Comparison of ENCODE assay signal across 8 cellular contexts in the genomic region with DNA sequence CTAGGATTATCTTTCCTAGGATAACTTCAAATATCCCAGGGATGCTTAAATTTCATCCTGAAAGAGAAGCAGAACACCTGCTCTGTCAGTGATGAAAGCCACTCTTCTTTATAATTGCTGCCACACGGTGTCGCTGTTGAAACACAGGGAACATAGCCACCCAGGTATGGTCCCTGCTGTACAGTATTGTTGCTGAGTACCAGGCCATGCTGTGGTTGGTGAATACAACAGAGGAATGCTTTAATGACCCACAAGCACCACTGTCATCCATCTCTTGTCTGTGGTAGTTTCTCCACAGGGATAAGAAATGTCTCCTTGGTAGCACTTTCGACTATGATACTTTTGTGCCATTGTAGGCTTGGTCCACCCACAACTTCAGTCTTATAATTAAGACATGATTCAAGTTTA.
DNase-seq lines count a peak whose midpoint lies in the region; ATAC-seq, FAIRE-seq and TF ChIP-seq lines count a peak whose summit lies in the region.

No MANE protein-coding gene starts in this region.

- H3K4me2 ChIP-seq in H1 (ENCODE audit: insufficient read depth in 1 of 2, low read depth in 2 of 2, low read length in 2 of 2), result no peak overlapping the region

- H3K18ac ChIP-seq in H1 (ENCODE audit: extremely low read depth, low read length), result no peak overlapping the region

- H3K27ac ChIP-seq in H1 (ENCODE audit: low read depth, low read length), result no peak overlapping the region

- peaks cover 27% of the 10 kb centered on the region for H3K27me3 Mint-ChIP-seq in activated CD4-positive, alpha-beta memory T cell treated with anti-CD3 and anti-CD28 coated beads, Interleukin-2, amount 10 ng/mL, durations not matched to agents 7 days and 5 days

- no peaks in the 10 kb centered on the region for H3K36me3 ChIP-seq in H1 (ENCODE audit: control insufficient read depth in 2 of 4, insufficient read depth in 4 of 4, low read length in 3 of 4)

- no peaks in the 10 kb centered on the region for H3K4me1 Mint-ChIP-seq in activated CD4-positive, alpha-beta memory T cell treated with anti-CD3 and anti-CD28 coated beads, Interleukin-2, amount 10 ng/mL, durations not matched to agents 7 days and 5 days

- H2BK12ac ChIP-seq in H1 (ENCODE audit: low read depth, low read length), result no peak overlapping the region

- H3K4me1 ChIP-seq in H1 (replicated peaks in 1 of 4; ENCODE audit: control insufficient read depth in 3 of 4, insufficient read depth in 4 of 4, low read length in 3 of 4), result no peaks in the 10 kb centered on the region

- peak; percentile 66 for DNase-seq in AG20443 (ENCODE audit: low spot score)
- DNase-seq in NCI-H69 (lab: John Stamatoyannopoulos, UW), result peak; percentile 68
- DNase-seq in activated CD4-positive, alpha-beta memory T cell treated with anti-CD3 and anti-CD28 coated beads, Interleukin-2, amount 10 ng/mL, durations not matched to agents 7 days and 5 days, result peak; percentile 69
- peak; percentile 7 to 88 for DNase-seq in H1 (ENCODE audit: low read depth in 1 of 2, low spot score in 2 of 2)
- peak; percentile 66 for DNase-seq in midbrain (lab: John Stamatoyannopoulos, UW)
- peak; percentile 53 for DNase-seq in stimulated activated CD8-positive, alpha-beta memory T cell treated with anti-CD3 and anti-CD28 coated beads, Interleukin-4, amount 100 ng/mL, for 24 hours (ENCODE audit: low read depth)

- H3K23me2 ChIP-seq in H1 (ENCODE audit: low read depth, low read length), result no peaks in the 10 kb centered on the region

- H3K36me3 Mint-ChIP-seq in activated CD4-positive, alpha-beta memory T cell treated with anti-CD3 and anti-CD28 coated beads, Interleukin-2, amount 10 ng/mL, durations not matched to agents 7 days and 5 days (ENCODE audit: low read depth), result no peaks in the 10 kb centered on the region

- no peak overlapping the region for H3K9ac ChIP-seq in H1 (replicated peaks in 1 of 4; ENCODE audit: extremely low read depth in 1 of 4, low read depth in 3 of 4, low read length in 3 of 4)

- no peak overlapping the region for H2BK120ac ChIP-seq in H1 (replicated peaks; ENCODE audit: low read depth, low read length)

- no peak overlapping the region for H4K91ac ChIP-seq in H1 (replicated peaks; ENCODE audit: insufficient read length, low read length)

- H3K23ac ChIP-seq in H1 (ENCODE audit: insufficient read length), result no peak overlapping the region

- H4K5ac ChIP-seq in H1 (ENCODE audit: insufficient read length, low read depth, low read length), result no peak overlapping the region

- no peak overlapping the region for H2AFZ ChIP-seq in H1 (ENCODE audit: low read length)

- H4K20me1 ChIP-seq in H1 (replicated peaks in 1 of 2; ENCODE audit: control insufficient read depth in 1 of 2, insufficient read depth in 2 of 2, low read length in 2 of 2), result no peaks in the 10 kb centered on the region

- peak; percentile 90 to 91 for TF ChIP-seq RAD21 in H1 (IDR thresholded peaks at IDR 0.05 in 1 of 2, conservative IDR thresholded peaks at IDR 0.05 in 1 of 2; ENCODE audit: low read depth in 2 of 2, low read length in 2 of 2)

- H3K79me1 ChIP-seq in H1 (ENCODE audit: low read depth, low read length), result no peaks in the 10 kb centered on the region

- H2BK15ac ChIP-seq in H1 (ENCODE audit: low read length), result no peak overlapping the region

- no peaks in the 10 kb centered on the region for H3K9me3 Mint-ChIP-seq in activated CD4-positive, alpha-beta memory T cell treated with anti-CD3 and anti-CD28 coated beads, Interleukin-2, amount 10 ng/mL, durations not matched to agents 7 days and 5 days

- no peak overlapping the region for H4K8ac ChIP-seq in H1 (ENCODE audit: extremely low read depth, insufficient read depth, low read length)

- H3K27ac Mint-ChIP-seq in activated CD4-positive, alpha-beta memory T cell treated with anti-CD3 and anti-CD28 coated beads, Interleukin-2, amount 10 ng/mL, durations not matched to agents 7 days and 5 days, result no peak overlapping the region

- TF ChIP-seq CTCF in H1 (IDR thresholded peaks at IDR 0.05; ENCODE audit: control extremely low read depth in 1 of 3, insufficient read depth in 1 of 3, low read depth in 1 of 3, low read length in 3 of 3), result peak; percentile 50 to 91 (median 83)

- no peak overlapping the region for H3K4ac ChIP-seq in H1 (replicated peaks; ENCODE audit: insufficient read length, low read depth, low read length)

- POLR2A ChIA-PET in activated CD4-positive, alpha-beta memory T cell treated with anti-CD3 and anti-CD28 coated beads, Interleukin-2, amount 10 ng/mL, durations not matched to agents 7 days and 5 days (lab: Charles Lee), result no interaction called here
- POLR2A ChIA-PET in H1 (lab: Charles Lee; ENCODE audit: partially characterized antibody), result no interaction called here

- peak; percentile 90 for FAIRE-seq in H1 (lab: Jason Lieb, UNC)

- ATAC-seq in GM18868 (IDR thresholded peaks at IDR 0.05; ENCODE audit: unreplicated experiment) (peak; percentile 79), HG03432 (IDR thresholded peaks at IDR 0.05; ENCODE audit: unreplicated experiment) (peak; percentile 79)

- H3K4me3 ChIP-seq in H1 (ENCODE audit: extremely low read depth in 1 of 4, insufficient read depth in 2 of 4, low read depth in 3 of 4, low read length in 4 of 4), result no peak overlapping the region

- TF ChIP-seq EP300 in H1 (IDR thresholded peaks at IDR 0.05; ENCODE audit: borderline replicate concordance in 1 of 2, low read depth in 2 of 2, low read length in 2 of 2), result no peak

- H2BK20ac ChIP-seq in H1 (ENCODE audit: low read length), result no peak overlapping the region

- 22% methylated on average over 3 of the region's 3 CpGs; no CpG with 5 or more reads in 1 of the 2 experiments for WGBS in H1 (ENCODE audit: extremely low coverage in 1 of 2, insufficient coverage in 1 of 2, insufficient read length in 1 of 2, insufficient replicate concordance in 2 of 2, low coverage in 1 of 2, low lambda C conversion rate in 2 of 2, missing lambda C conversion rate in 1 of 2), 2 experiments

- H3K9me3 ChIP-seq in H1 (ENCODE audit: insufficient read depth in 2 of 2, low read depth in 1 of 2, low read length in 1 of 2), result no peaks in the 10 kb centered on the region

- no peak overlapping the region for H3K14ac ChIP-seq in H1 (ENCODE audit: insufficient read length)

- no peak for TF ChIP-seq POLR2A in H1 (IDR thresholded peaks at IDR 0.05; ENCODE audit: control extremely low read depth in 1 of 2, low read depth in 2 of 2, low read length in 2 of 2)

- no peak overlapping the region for H3K4me3 Mint-ChIP-seq in activated CD4-positive, alpha-beta memory T cell treated with anti-CD3 and anti-CD28 coated beads, Interleukin-2, amount 10 ng/mL, durations not matched to agents 7 days and 5 days

- CTCF ChIA-PET in activated CD4-positive, alpha-beta memory T cell treated with anti-CD3 and anti-CD28 coated beads, Interleukin-2, amount 10 ng/mL, durations not matched to agents 7 days and 5 days (lab: Charles Lee), result interaction anchor here (1.0 to 5.0 kb wide), 11 partner anchors 62 to 292 kb away, joined by 3 to 97 read pairs (median 5); partner anchors contain the start of gene STARD3NL
- CTCF ChIA-PET in H1 (lab: Charles Lee; ENCODE audit: partially characterized antibody), result interaction anchor here (0.6 to 4.9 kb wide), 17 partner anchors 25 to 267 kb away, joined by 3 to 51 read pairs (median 5); partner anchors contain the start of gene SFRP4

- H2BK5ac ChIP-seq in H1 (ENCODE audit: low read depth, low read length), result no peak overlapping the region

- no peak overlapping the region for H2AK5ac ChIP-seq in H1 (ENCODE audit: low read depth, low read length)

- H3K79me2 ChIP-seq in H1 (ENCODE audit: control insufficient read depth in 1 of 2, insufficient read depth in 2 of 2, low read length in 2 of 2), result no peaks in the 10 kb centered on the region

- no peaks in the 10 kb centered on the region for H3K27me3 ChIP-seq in H1 (replicated peaks in 1 of 4; ENCODE audit: control insufficient read depth in 3 of 4, extremely low read depth in 1 of 4, insufficient read depth in 3 of 4, low read length in 3 of 4)

- H3K56ac ChIP-seq in H1 (replicated peaks; ENCODE audit: insufficient read length, low read depth, low read length), result no peak overlapping the region

TF ChIP-seq in H1, 55 proteins besides CTCF, POLR2A, EP300 and RAD21:
- TF ChIP-seq KDM4A (IDR thresholded peaks at IDR 0.05; ENCODE audit: low read depth, low read length, severe bottlenecking), result no peak
- TF ChIP-seq GTF2F1 (IDR thresholded peaks at IDR 0.05; ENCODE audit: borderline replicate concordance, low read depth, low read length), result no peak
- 0 out of 2 replicates have a peak, but pooled peaks have one; percentile 45 for TF ChIP-seq TEAD4 (IDR thresholded peaks at IDR 0.05; ENCODE audit: low read depth, low read length)
- 0 out of 2 replicates have a peak, but pooled peaks have one; percentile 31 for TF ChIP-seq YY1 (IDR thresholded peaks at IDR 0.05; ENCODE audit: low read depth, low read length)
